In the genomic region with DNA sequence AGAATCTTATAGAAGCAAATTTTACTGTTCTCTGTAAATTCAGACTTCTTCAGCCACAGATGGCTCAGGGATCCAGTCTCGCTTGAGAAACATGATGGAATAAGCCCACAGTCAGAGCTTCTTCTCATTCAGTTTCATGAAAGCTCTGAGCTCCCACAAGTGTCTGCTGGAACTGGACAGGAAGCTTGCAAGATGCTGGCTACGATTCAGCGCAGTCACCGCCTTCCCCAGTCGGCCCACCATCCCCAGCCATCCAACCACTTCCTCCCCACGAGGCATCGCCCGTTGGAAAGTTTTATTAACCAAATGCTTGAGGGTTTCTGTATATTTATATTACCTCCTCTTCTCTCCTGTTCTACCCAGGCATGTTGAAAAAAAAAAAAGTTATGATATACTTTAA, we compare ENCODE assay signal across 8 cellular contexts.
DNase-seq lines count a peak whose midpoint lies in the region; ATAC-seq and TF ChIP-seq lines count a peak whose summit lies in the region.

No MANE protein-coding gene starts in this region.

- peaks cover 40% of the 10 kb centered on the region for H3K4me1 ChIP-seq in osteoblast (ENCODE audit: insufficient read depth, low read length)
- peaks cover 35% of the 10 kb centered on the region for H3K4me1 ChIP-seq in foreskin keratinocyte

- peak; percentile 89 for DNase-seq in EL
- DNase-seq in HK-2 (ENCODE audit: unreplicated experiment) = peak; percentile 33
- DNase-seq in cardiac fibroblast (ENCODE audit: low read depth in 2 of 2) = peak; percentile 90 to 93
- peak; percentile 93 for DNase-seq in osteoblast (ENCODE audit: insufficient read length, low spot score, missing footprints)
- DNase-seq in foreskin keratinocyte = no peak
- no peak for DNase-seq in DMS 273 treated with DMSO at 0.1 percent for 48 hours (lab: John Stamatoyannopoulos, UW)
- no peak for DNase-seq in NCI-H1417 treated with DMSO at 0.1 percent for 48 hours (lab: John Stamatoyannopoulos, UW)

- ATAC-seq in foreskin keratinocyte = no peak
- ATAC-seq in GM19351 (IDR thresholded peaks at IDR 0.05; ENCODE audit: unreplicated experiment) = no peak

- H3K27ac ChIP-seq in osteoblast (ENCODE audit: low read depth, low read length) = peak overlapping the region; percentile 95
- H3K27ac ChIP-seq in foreskin keratinocyte = no peak overlapping the region

- H2AFZ ChIP-seq in osteoblast (ENCODE audit: low read length) = no peak overlapping the region

- peak overlapping the region; percentile 62 for H3K4me2 ChIP-seq in osteoblast (ENCODE audit: insufficient read depth, low read length)

- no peaks in the 10 kb centered on the region for H4K20me1 ChIP-seq in osteoblast (ENCODE audit: insufficient read depth, low read length)

- no peaks in the 10 kb centered on the region for H3K36me3 ChIP-seq in osteoblast (ENCODE audit: insufficient read depth, low read length)

- TF ChIP-seq CTCF in cardiac fibroblast (IDR thresholded peaks at IDR 0.05; ENCODE audit: low read depth, low read length) = no peak
- TF ChIP-seq CTCF in osteoblast (IDR thresholded peaks at IDR 0.05; ENCODE audit: extremely low read depth, low read depth, low read length) = no peak
- TF ChIP-seq CTCF in foreskin keratinocyte (conservative IDR thresholded peaks at IDR 0.05) = no peak

- no peaks in the 10 kb centered on the region for H3K27me3 ChIP-seq in osteoblast (ENCODE audit: insufficient read depth, low read length)
- no peaks in the 10 kb centered on the region for H3K27me3 ChIP-seq in foreskin keratinocyte

- no peaks in the 10 kb centered on the region for H3K9me3 ChIP-seq in osteoblast (ENCODE audit: low read depth, low read length)

- H3K79me2 ChIP-seq in osteoblast (ENCODE audit: insufficient read depth, low read length) = peaks cover 27% of the 10 kb centered on the region

- H3K4me3 ChIP-seq in cardiac fibroblast (replicated peaks in 1 of 2; ENCODE audit: low read depth in 2 of 2, low read length in 2 of 2) (no peak overlapping the region), osteoblast (ENCODE audit: insufficient read depth, low read length) (no peak overlapping the region)

Comparison
In these comparisons a context has a peak if more than half of its experiments do, and no peak if none do; other contexts are left out.
1. DNase-seq: peak in EL (single experiment), HK-2 (single experiment), cardiac fibroblast (2 of 2) and osteoblast (single experiment); none in foreskin keratinocyte (0 of 2), DMS 273 treated with DMSO at 0.1 percent for 48 hours (single experiment) and NCI-H1417 treated with DMSO at 0.1 percent for 48 hours (single experiment).